In genomic region chr15:78149068-78149804, GRCh38 we compare ENCODE assay signal across 9 cellular contexts.
A peak's percentile ranks its signal among the peaks of the same experiment; 100 is the strongest.
DNase-seq lines count a peak whose midpoint lies in the region; ATAC-seq, FAIRE-seq and TF ChIP-seq lines count a peak whose summit lies in the region.
"Had no signal": no experiment of that assay in that cellular context is flagged by ENCODE, and none has a peak within 500 bp of the region (broad histone marks: within the 10 kb centered on the region; RNA-seq: fewer than 3 reads in every experiment).

IDH3A (plus strand) TSS chr15:78149362; CDS start chr15:78149404, 42 bp downstream.

- TF ChIP-seq CTCF in AG10803 (conservative IDR thresholded peaks at IDR 0.05; ENCODE audit: low read length): no peak

- peak; percentile 93 for DNase-seq in AG10803 (ENCODE audit: low read depth)
- DNase-seq in NCI-H446 (lab: John Stamatoyannopoulos, UW): peak; percentile 87 to 98
- peak; percentile 98 for DNase-seq in activated CD4-positive, CD25-positive, alpha-beta regulatory T cell treated with anti-CD3 and anti-CD28 coated beads, Interleukin-2, amount 50 U/mL, for 16 hours (ENCODE audit: low read depth, low spot score)
- DNase-seq in central memory CD4-positive, alpha-beta T cell: peak; percentile 98
- DNase-seq in stimulated activated CD4-positive, alpha-beta T cell treated with anti-CD3 and anti-CD28 coated beads, Interleukin-12 subunit alpha, Interleukin-12 subunit beta, amount 100 ng/mL, for 24 hours (ENCODE audit: low read depth in 2 of 2): peak; percentile 99 to 100

- peak within 1 kb of the TSS; percentile 76 for H3K4me3 ChIP-seq in AG10803 (ENCODE audit: low read length)

- FAIRE-seq in islet of Langerhans (lab: Jason Lieb, UNC): peak; percentile 85
- FAIRE-seq: colon had no signal

- peak; percentile 81 for ATAC-seq in GM19035 (IDR thresholded peaks at IDR 0.05; ENCODE audit: unreplicated experiment)
- ATAC-seq in HG03342 (IDR thresholded peaks at IDR 0.05; ENCODE audit: unreplicated experiment): peak; percentile 80

Comparison
In these comparisons a context has a peak if more than half of its experiments do, and no peak if none do; other contexts are left out.
1. Peak in every context shown above with its lines: DNase-seq, ATAC-seq and H3K4me3 ChIP-seq.